ENCODE assay signal across 9 cellular contexts in the genomic region with DNA sequence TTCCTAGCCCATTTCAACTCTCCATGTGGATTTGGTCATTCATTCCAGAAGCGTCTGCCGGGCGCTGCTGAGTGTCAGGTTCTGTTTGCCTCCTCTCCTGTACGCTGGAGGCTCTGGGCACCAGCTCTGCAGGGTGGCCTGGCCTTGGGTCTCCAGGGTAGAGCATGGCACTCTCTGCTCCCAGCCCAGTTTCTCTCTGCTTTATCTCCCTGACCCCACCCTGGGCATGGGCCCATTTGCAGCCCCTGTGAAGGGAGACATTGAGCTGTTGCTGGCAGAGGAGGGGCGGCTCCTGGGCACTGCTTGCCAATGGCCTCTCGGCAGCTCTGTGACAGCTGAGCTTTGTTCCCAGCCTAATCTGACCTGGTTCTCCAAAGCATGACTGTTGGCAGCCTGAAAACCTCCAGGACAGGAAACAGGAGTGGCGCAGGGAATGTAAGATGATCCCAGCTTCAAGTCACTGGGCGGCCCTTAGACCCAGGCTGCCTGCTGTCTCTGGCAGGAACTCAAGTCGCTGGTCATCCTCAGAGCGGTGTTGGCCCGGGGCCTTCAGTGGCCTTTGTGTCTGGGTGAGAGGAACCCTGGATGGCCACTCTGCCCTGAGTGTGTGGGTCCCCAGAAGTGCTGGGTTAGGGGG.
DNase-seq lines count a peak whose midpoint lies in the region; ATAC-seq and TF ChIP-seq lines count a peak whose summit lies in the region.
"Had no signal": no experiment of that assay in that cellular context is flagged by ENCODE, and none has a peak within 500 bp of the region (broad histone marks: within the 10 kb centered on the region; RNA-seq: fewer than 3 reads in every experiment).

No MANE protein-coding gene starts in this region.

- H3K9me3 ChIP-seq in liver (ENCODE audit: control insufficient read depth in 4 of 4, low read length in 3 of 4) (no peaks in the 10 kb centered on the region), aorta (ENCODE audit: control insufficient read depth, low read length) (no peaks in the 10 kb centered on the region)

- H3K4me1 Mint-ChIP-seq in MCF 10A (ENCODE audit: insufficient read depth, unreplicated experiment), result peaks cover 53% of the 10 kb centered on the region

- POLR2A ChIA-PET in MCF 10A (lab: Yijun Ruan, JAX), result interaction anchor here (0.7 to 13.4 kb wide), 28 partner anchors 7 to 403 kb away, joined by 3 to 443 read pairs (median 7); a partner anchor contains a TSS

- H3K27me3 ChIP-seq in liver (ENCODE audit: control insufficient read depth in 4 of 4, insufficient read depth in 4 of 4, low read length in 3 of 4) (no peaks in the 10 kb centered on the region), aorta (ENCODE audit: control insufficient read depth in 1 of 2, insufficient read depth in 2 of 2, low read length in 1 of 2) (no peaks in the 10 kb centered on the region)

- H3K9me3 Mint-ChIP-seq in MCF 10A (ENCODE audit: unreplicated experiment), result no peaks in the 10 kb centered on the region
- H3K9me3 Mint-ChIP-seq: CD4-positive, CD25-positive, alpha-beta regulatory T cell had no signal

- CTCF ChIA-PET in MCF 10A (lab: Yijun Ruan, JAX), result no interaction called here

- TF ChIP-seq CTCF in MCF 10A (IDR thresholded peaks at IDR 0.05; ENCODE audit: unreplicated experiment), result no peak
- no peak for TF ChIP-seq CTCF in liver (IDR thresholded peaks at IDR 0.05; ENCODE audit: low read depth, low read length, missing input control)

- peak overlapping the region; percentile 94 to 100 for H3K27ac ChIP-seq in liver (ENCODE audit: low read depth in 1 of 2, low read length in 2 of 2)
- H3K27ac ChIP-seq in aorta (ENCODE audit: low read depth in 1 of 2, low read length in 2 of 2), result peak overlapping the region in 1 of 2 donors; percentile 19

- H3K4me3 Mint-ChIP-seq in MCF 10A (ENCODE audit: unreplicated experiment), result peak overlapping the region; percentile 75
- H3K4me3 Mint-ChIP-seq: CD4-positive, CD25-positive, alpha-beta regulatory T cell had no signal

- H3K27ac Mint-ChIP-seq in MCF 10A (ENCODE audit: low read depth, unreplicated experiment), result peak overlapping the region; percentile 100
- H3K27ac Mint-ChIP-seq: CD4-positive, CD25-positive, alpha-beta regulatory T cell had no signal

- DNase-seq in Right ventricle myocardium inferior (ENCODE audit: missing footprints) (peak; percentile 73), cardiac septum (ENCODE audit: low spot score) (no peak), MCF 10A (ENCODE audit: unreplicated experiment) (peak; percentile 97), aorta (no peak), midbrain (lab: John Stamatoyannopoulos, UW) (no peak), KG1 (lab: John Stamatoyannopoulos, UW) (no peak)
- DNase-seq: CD4-positive, CD25-positive, alpha-beta regulatory T cell had no signal

- BruUV-seq in MCF 10A (replicated peaks; lab: Mats Ljungman, UMichigan), result TSS peak; percentile 2

- no peaks in the 10 kb centered on the region for H3K36me3 ChIP-seq in liver (ENCODE audit: control insufficient read depth in 4 of 4, insufficient read depth in 3 of 4, low read depth in 1 of 4, low read length in 3 of 4)
- no peaks in the 10 kb centered on the region for H3K36me3 ChIP-seq in aorta (ENCODE audit: control insufficient read depth in 1 of 2, insufficient read depth in 2 of 2, low read length in 1 of 2)

- TF ChIP-seq RAD21 in liver (IDR thresholded peaks at IDR 0.05), result no peak

- H3K27me3 Mint-ChIP-seq in MCF 10A (ENCODE audit: insufficient read depth, unreplicated experiment), result no peaks in the 10 kb centered on the region

- H3K4me3 ChIP-seq in liver (ENCODE audit: low read depth in 1 of 3, low read length in 3 of 3), result peak overlapping the region; percentile 30 to 68 (median 46)
- H3K4me3 ChIP-seq in aorta (ENCODE audit: low read length in 2 of 2), result no peak overlapping the region

- intact Hi-C loops in Right ventricle myocardium inferior (cut with DNase I) (no loop called here), cardiac septum (cut with DNase I) (no loop called here), MCF 10A (cut with micrococcal nuclease) (loop anchor here (1.0 to 2.0 kb wide), 2 partner anchors 38 to 135 kb away; no protein-coding TSS in a partner anchor), aorta (cut with DNase I) (no loop called here)

- peak; percentile 84 for ATAC-seq in Right ventricle myocardium inferior
- peak; percentile 39 for ATAC-seq in aorta (ENCODE audit: low FRiP score)
- ATAC-seq in GM19023 (IDR thresholded peaks at IDR 0.05; ENCODE audit: unreplicated experiment), result no peak

- 17% methylated on average over 11 of the region's 11 CpGs for WGBS in liver
- 18 to 22% methylated on average over 11 of the region's 11 CpGs for WGBS in aorta, 2 donors

- H3K9ac ChIP-seq in liver (ENCODE audit: low read depth in 1 of 2, low read length in 2 of 2), result peak overlapping the region; percentile 84 to 94

- peaks cover 30% of the 10 kb centered on the region for H3K36me3 Mint-ChIP-seq in MCF 10A (ENCODE audit: insufficient read depth, unreplicated experiment)
- H3K36me3 Mint-ChIP-seq: CD4-positive, CD25-positive, alpha-beta regulatory T cell had no signal

- H3K4me1 ChIP-seq in liver (ENCODE audit: control insufficient read depth in 4 of 4, insufficient read depth in 4 of 4, low read length in 3 of 4) (peaks cover 10 to 49% (median 16%) of the 10 kb centered on the region in 4 donors), aorta (ENCODE audit: control insufficient read depth in 1 of 2, insufficient read depth in 2 of 2, low read length in 2 of 2) (no peaks in the 10 kb centered on the region)

TF ChIP-seq in liver, 16 proteins besides CTCF, POLR2A, EP300 and RAD21:
- TF ChIP-seq HNF4G (IDR thresholded peaks at IDR 0.05) (peak; percentile 51), YY1 (IDR thresholded peaks at IDR 0.05) (peak; percentile 64), SP1 (IDR thresholded peaks at IDR 0.05) (peak; percentile 81), GABPA (IDR thresholded peaks at IDR 0.05 in 1 of 2, conservative IDR thresholded peaks at IDR 0.05 in 1 of 2) (no peak), JUND (IDR thresholded peaks at IDR 0.05) (peak in 1 of 2 donors; percentile 41), TAF1 (conservative IDR thresholded peaks at IDR 0.05) (peak; percentile 79), FOXA1 (IDR thresholded peaks at IDR 0.05) (no peak), HNF4A (conservative IDR thresholded peaks at IDR 0.05) (peak; percentile 67 to 70), RXRA (IDR thresholded peaks at IDR 0.05) (peak; percentile 68 to 71), NR2F2 (IDR thresholded peaks at IDR 0.05) (no peak)
- TF ChIP-seq, protein P1, sequence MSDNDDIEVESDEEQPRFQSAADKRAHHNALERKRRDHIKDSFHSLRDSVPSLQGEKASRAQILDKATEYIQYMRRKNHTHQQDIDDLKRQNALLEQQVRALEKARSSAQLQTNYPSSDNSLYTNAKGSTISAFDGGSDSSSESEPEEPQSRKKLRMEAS (IDR thresholded peaks at IDR 0.05), result no peak

Comparison
In these comparisons a context has a peak if more than half of its experiments do, and no peak if none do; other contexts are left out.
1. DNase-seq: peak in Right ventricle myocardium inferior (single experiment) and MCF 10A (single experiment); none in cardiac septum (single experiment), aorta (0 of 2), midbrain (single experiment) and KG1 (single experiment).
2. H3K4me3 ChIP-seq: peak in liver (3 of 3); none in aorta (0 of 2).